In the genomic region with DNA sequence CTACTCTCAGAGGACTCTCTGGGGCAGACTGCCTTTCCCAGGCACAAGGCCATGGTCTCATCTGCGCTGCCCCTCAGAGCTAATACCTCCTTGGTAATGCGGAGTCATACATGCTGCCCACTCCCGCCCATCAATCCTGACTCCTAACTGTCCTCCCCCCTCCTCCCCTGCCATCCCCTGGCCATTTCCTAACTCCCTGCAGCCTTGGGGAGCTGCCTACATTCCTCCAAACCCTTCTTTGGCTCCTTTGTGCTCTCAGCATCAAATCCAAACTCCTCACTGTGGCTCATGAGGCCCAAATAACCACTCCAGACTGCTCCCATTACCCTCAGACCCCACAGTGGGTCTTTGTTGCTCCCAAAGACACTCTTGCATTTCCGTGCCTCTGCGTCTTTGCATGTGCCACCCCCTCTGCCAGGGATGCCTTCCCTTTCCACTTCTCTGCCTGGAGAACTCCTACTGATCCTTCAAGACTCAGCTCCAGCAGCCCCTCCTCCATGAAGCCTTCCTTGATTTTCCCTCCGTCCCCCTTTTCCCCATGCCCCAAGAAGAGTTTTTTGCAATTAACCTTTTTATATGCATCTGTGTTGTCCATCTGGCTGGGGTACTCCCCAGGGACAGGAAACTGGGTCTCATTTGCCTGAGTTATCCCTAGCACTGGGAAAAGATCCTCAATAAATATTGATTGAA, we compare ENCODE assay signal across 18 cellular contexts. TPM values are rescaled to one million over a fixed set of nuclear protein-coding genes. Genes with fewer than 3 reads are reported as not detected.
DNase-seq lines count a peak whose midpoint lies in the region; ATAC-seq, FAIRE-seq and TF ChIP-seq lines count a peak whose summit lies in the region.
"Had no signal": no experiment of that assay in that cellular context is flagged by ENCODE, and none has a peak within 500 bp of the region (broad histone marks: within the 10 kb centered on the region; RNA-seq: fewer than 3 reads in every experiment).

No MANE protein-coding gene starts in this region.

- H2AK5ac ChIP-seq in H1 (ENCODE audit: low read depth, low read length), result 0 out of 2 replicates have a peak overlapping the region, but pooled peaks have one; percentile 28

- FAIRE-seq in HepG2 (lab: Jason Lieb, UNC) (peak; percentile 15), H1 (lab: Jason Lieb, UNC) (no peak)
- FAIRE-seq: D721Med, G401.6, GM12891, GM19239 had no signal

- TF ChIP-seq CTCF in HepG2 (CRISPR knock-in tag; IDR thresholded peaks at IDR 0.05), result no peak
- TF ChIP-seq CTCF in right lobe of liver (IDR thresholded peaks at IDR 0.05), result no peak
- no peak for TF ChIP-seq CTCF in HEK293 (tag by site-specific recombination; IDR thresholded peaks at IDR 0.05)
- no peak for TF ChIP-seq CTCF in H1 (IDR thresholded peaks at IDR 0.05; ENCODE audit: control extremely low read depth in 1 of 3, insufficient read depth in 1 of 3, low read depth in 1 of 3, low read length in 3 of 3)

- H2AFZ ChIP-seq in HepG2 (ENCODE audit: low read length) (no peak overlapping the region), H1 (ENCODE audit: low read length) (no peak overlapping the region), GM23248 (no peak overlapping the region)

- TF ChIP-seq EP300 in HepG2 (IDR thresholded peaks at IDR 0.05; ENCODE audit: low read depth in 2 of 2, low read length in 2 of 2) (no peak), HepG2 (CRISPR knock-in tag; IDR thresholded peaks at IDR 0.05; ENCODE audit: borderline replicate concordance) (no peak), H1 (IDR thresholded peaks at IDR 0.05; ENCODE audit: borderline replicate concordance in 1 of 2, low read depth in 2 of 2, low read length in 2 of 2) (no peak)

- no peaks in the 10 kb centered on the region for H3K4me1 Mint-ChIP-seq in activated CD4-positive, alpha-beta memory T cell treated with anti-CD3 and anti-CD28 coated beads, Interleukin-2, amount 10 ng/mL, durations not matched to agents 7 days and 5 days

- H3F3A ChIP-seq in GM23248 (ENCODE audit: insufficient read depth), result no peaks in the 10 kb centered on the region

- H2BK15ac ChIP-seq in H1 (ENCODE audit: low read length), result no peak overlapping the region

- no peak overlapping the region for H3K4ac ChIP-seq in H1 (replicated peaks; ENCODE audit: insufficient read length, low read depth, low read length)

- H3K36me3 Mint-ChIP-seq in activated CD4-positive, alpha-beta memory T cell treated with anti-CD3 and anti-CD28 coated beads, Interleukin-2, amount 10 ng/mL, durations not matched to agents 7 days and 5 days (ENCODE audit: low read depth), result no peaks in the 10 kb centered on the region

- H3K4me2 ChIP-seq in HepG2 (ENCODE audit: low read depth, low read length) (no peak overlapping the region), H1 (ENCODE audit: insufficient read depth in 1 of 2, low read depth in 2 of 2, low read length in 2 of 2) (no peak overlapping the region), GM23248 (ENCODE audit: unreplicated experiment) (no peak overlapping the region)

- no peak overlapping the region for H3K4me3 ChIP-seq in HepG2 (replicated peaks in 1 of 3; ENCODE audit: insufficient read depth in 1 of 3, low read depth in 2 of 3, low read length in 3 of 3)
- H3K4me3 ChIP-seq in right lobe of liver, result no peak overlapping the region
- H3K4me3 ChIP-seq in HEK293 (ENCODE audit: low read depth, low read length), result no peak overlapping the region
- H3K4me3 ChIP-seq in H1 (ENCODE audit: extremely low read depth in 1 of 4, insufficient read depth in 2 of 4, low read depth in 3 of 4, low read length in 4 of 4), result no peak overlapping the region
- H3K4me3 ChIP-seq in GM23248, result no peak overlapping the region

- no peaks in the 10 kb centered on the region for H3K36me3 ChIP-seq in HepG2 (replicated peaks in 1 of 2; ENCODE audit: control insufficient read depth in 1 of 2, insufficient read depth in 2 of 2, low read length in 2 of 2)
- H3K36me3 ChIP-seq in right lobe of liver, result no peaks in the 10 kb centered on the region
- H3K36me3 ChIP-seq in HEK293 (ENCODE audit: control insufficient read depth in 2 of 2, insufficient read depth in 1 of 2, low read length in 2 of 2), result no peaks in the 10 kb centered on the region
- no peaks in the 10 kb centered on the region for H3K36me3 ChIP-seq in H1 (ENCODE audit: control insufficient read depth in 2 of 4, insufficient read depth in 4 of 4, low read length in 3 of 4)
- no peaks in the 10 kb centered on the region for H3K36me3 ChIP-seq in GM23248 (ENCODE audit: low read depth)
- H3K36me3 ChIP-seq: BE2C had no signal

- H3K18ac ChIP-seq in H1 (ENCODE audit: extremely low read depth, low read length), result no peak overlapping the region; the same call in 1 of the 2 replicates

- H3K23ac ChIP-seq in H1 (ENCODE audit: insufficient read length), result no peak overlapping the region

- H3K79me2 ChIP-seq in HepG2 (ENCODE audit: insufficient read depth, low read length) (no peaks in the 10 kb centered on the region), H1 (ENCODE audit: control insufficient read depth in 1 of 2, insufficient read depth in 2 of 2, low read length in 2 of 2) (no peaks in the 10 kb centered on the region), GM23248 (ENCODE audit: insufficient read depth) (no peaks in the 10 kb centered on the region)

- no peaks in the 10 kb centered on the region for H4K20me1 ChIP-seq in HepG2 (ENCODE audit: insufficient read depth, low read length)
- H4K20me1 ChIP-seq in H1 (replicated peaks in 1 of 2; ENCODE audit: control insufficient read depth in 1 of 2, insufficient read depth in 2 of 2, low read length in 2 of 2), result no peaks in the 10 kb centered on the region
- no peaks in the 10 kb centered on the region for H4K20me1 ChIP-seq in GM23248 (ENCODE audit: insufficient read depth)

- no peaks in the 10 kb centered on the region for H3K9me3 Mint-ChIP-seq in activated CD4-positive, alpha-beta memory T cell treated with anti-CD3 and anti-CD28 coated beads, Interleukin-2, amount 10 ng/mL, durations not matched to agents 7 days and 5 days
- H3K9me3 Mint-ChIP-seq: CD4-positive, alpha-beta T cell had no signal

- no TSS peak for BruUV-seq in HepG2 (replicated peaks; lab: Mats Ljungman, UMichigan)

- intact Hi-C loops in HepG2 (cut with micrococcal nuclease; ENCODE audit: unreplicated experiment), result no loop called here
- intact Hi-C loops in right lobe of liver (cut with DNase I), result no loop called here

- no peaks in the 10 kb centered on the region for H3K9me2 ChIP-seq in GM23248 (ENCODE audit: insufficient read depth)

- peaks cover 3% of the 10 kb centered on the region for H3K27me3 Mint-ChIP-seq in activated CD4-positive, alpha-beta memory T cell treated with anti-CD3 and anti-CD28 coated beads, Interleukin-2, amount 10 ng/mL, durations not matched to agents 7 days and 5 days

- no peaks in the 10 kb centered on the region for H3K9me3 ChIP-seq in HepG2 (ENCODE audit: low read length)
- no peaks in the 10 kb centered on the region for H3K9me3 ChIP-seq in right lobe of liver
- H3K9me3 ChIP-seq in HEK293 (ENCODE audit: control insufficient read depth, insufficient read depth, low read depth, low read length), result no peaks in the 10 kb centered on the region
- no peaks in the 10 kb centered on the region for H3K9me3 ChIP-seq in H1 (ENCODE audit: insufficient read depth in 2 of 2, low read depth in 1 of 2, low read length in 1 of 2)
- no peaks in the 10 kb centered on the region for H3K9me3 ChIP-seq in GM23248 (ENCODE audit: low read depth)
- H3K9me3 ChIP-seq: BE2C, Caco-2 had no signal

- H3K4me1 ChIP-seq in HepG2 (ENCODE audit: insufficient read depth, low read length) (peaks cover 100% of the 10 kb centered on the region), right lobe of liver (peaks cover 0 to 37% (median 12%) of the 10 kb centered on the region in 4 donors), HEK293 (ENCODE audit: control insufficient read depth, insufficient read depth, low read length) (no peaks in the 10 kb centered on the region), H1 (replicated peaks in 1 of 4; ENCODE audit: control insufficient read depth in 3 of 4, insufficient read depth in 4 of 4, low read length in 3 of 4) (peaks cover 0 to 5% (median under 1%) of the 10 kb centered on the region in 4 experiments; a peak in 4 of 7 replicates), GM23248 (ENCODE audit: insufficient read depth) (no peaks in the 10 kb centered on the region)
- H3K4me1 ChIP-seq: BE2C had no signal

- H2BK20ac ChIP-seq in H1 (ENCODE audit: low read length), result no peak overlapping the region

- H3K23me2 ChIP-seq in H1 (ENCODE audit: low read depth, low read length), result 0 out of 2 replicates have a peak, but pooled peaks cover under 1% of the 10 kb centered on the region

- H3K27ac ChIP-seq in HepG2 (ENCODE audit: extremely low read length, insufficient read depth, low read length), result no peak overlapping the region
- no peak overlapping the region for H3K27ac ChIP-seq in right lobe of liver
- H3K27ac ChIP-seq in HEK293 (ENCODE audit: extremely low read depth, low read depth, low read length), result no peak overlapping the region
- no peak overlapping the region for H3K27ac ChIP-seq in H1 (ENCODE audit: low read depth, low read length)
- H3K27ac ChIP-seq in GM23248, result no peak overlapping the region
- H3K27ac ChIP-seq: C4-2B had no signal

- H3K4me3 Mint-ChIP-seq in activated CD4-positive, alpha-beta memory T cell treated with anti-CD3 and anti-CD28 coated beads, Interleukin-2, amount 10 ng/mL, durations not matched to agents 7 days and 5 days, result no peak overlapping the region
- H3K4me3 Mint-ChIP-seq: CD4-positive, alpha-beta T cell had no signal

- ATAC-seq in HepG2 (no peak), right lobe of liver (no peak), HG03432 (IDR thresholded peaks at IDR 0.05; ENCODE audit: unreplicated experiment) (no peak)

- CTCF ChIA-PET in HepG2 (lab: Yijun Ruan, JAX; ENCODE audit: low intra/inter-chr PET ratio, low total read pairs), result no interaction called here
- CTCF ChIA-PET in HEK293 (lab: Yijun Ruan, JAX), result no interaction called here
- CTCF ChIA-PET in H1 (lab: Charles Lee; ENCODE audit: partially characterized antibody), result interaction anchor here (0.7 to 1.2 kb wide), 2 partner anchors 11 to 29 kb away, joined by 3 to 4 read pairs; no protein-coding TSS in a partner anchor
- CTCF ChIA-PET in activated CD4-positive, alpha-beta memory T cell treated with anti-CD3 and anti-CD28 coated beads, Interleukin-2, amount 10 ng/mL, durations not matched to agents 7 days and 5 days (lab: Charles Lee), result no interaction called here

- H3K27me3 ChIP-seq in HepG2 (ENCODE audit: control insufficient read depth in 1 of 2, insufficient read depth in 2 of 2, low read length in 2 of 2) (peaks cover 0 to 2% of the 10 kb centered on the region in 2 experiments; a peak in 2 of 5 replicates), right lobe of liver (no peaks in the 10 kb centered on the region), H1 (replicated peaks in 1 of 4; ENCODE audit: control insufficient read depth in 3 of 4, extremely low read depth in 1 of 4, insufficient read depth in 3 of 4, low read length in 3 of 4) (peaks cover 0 to 2% (median 2%) of the 10 kb centered on the region in 4 experiments; a peak in 3 of 7 replicates), GM23248 (replicated peaks; ENCODE audit: insufficient read depth) (peaks cover 22% of the 10 kb centered on the region)
- H3K27me3 ChIP-seq: BE2C had no signal

- no peak overlapping the region for H4K5ac ChIP-seq in H1 (ENCODE audit: insufficient read length, low read depth, low read length)

- H2BK5ac ChIP-seq in H1 (ENCODE audit: low read depth, low read length), result no peak overlapping the region

- POLR2A ChIA-PET in HepG2 (lab: Yijun Ruan, JAX), result no interaction called here
- POLR2A ChIA-PET in HEK293 (lab: Yijun Ruan, JAX), result no interaction called here
- POLR2A ChIA-PET in H1 (lab: Charles Lee; ENCODE audit: partially characterized antibody), result no interaction called here
- POLR2A ChIA-PET in activated CD4-positive, alpha-beta memory T cell treated with anti-CD3 and anti-CD28 coated beads, Interleukin-2, amount 10 ng/mL, durations not matched to agents 7 days and 5 days (lab: Charles Lee), result no interaction called here

- TF ChIP-seq POLR2A in HepG2 (IDR thresholded peaks at IDR 0.05; ENCODE audit: insufficient read depth in 1 of 2, low read depth in 2 of 2, low read length in 2 of 2) (no peak), right lobe of liver (IDR thresholded peaks at IDR 0.05) (no peak), H1 (IDR thresholded peaks at IDR 0.05; ENCODE audit: control extremely low read depth in 1 of 2, low read depth in 2 of 2, low read length in 2 of 2) (no peak)

- H4K8ac ChIP-seq in H1 (ENCODE audit: extremely low read depth, insufficient read depth, low read length), result no peak overlapping the region

- 73% methylated on average over 6 of the region's 6 CpGs for WGBS in HepG2 (ENCODE audit: low lambda C conversion rate)
- WGBS in right lobe of liver (ENCODE audit: insufficient coverage, low coverage, low lambda C conversion rate, missing lambda C conversion rate), result 89% methylated on average over 5 of the region's 6 CpGs
- WGBS in H1 (ENCODE audit: extremely low coverage in 1 of 2, insufficient coverage in 1 of 2, insufficient read length in 1 of 2, insufficient replicate concordance in 2 of 2, low coverage in 1 of 2, low lambda C conversion rate in 2 of 2, missing lambda C conversion rate in 1 of 2), 2 experiments, result 90% methylated on average over 5 of the region's 6 CpGs; no CpG with 5 or more reads in 1 of the 2 experiments
- 37 to 40% methylated on average over 6 of the region's 6 CpGs for WGBS in GM23248 (ENCODE audit: low coverage in 1 of 2, low lambda C conversion rate in 2 of 2, missing lambda C conversion rate in 2 of 2), 2 experiments

- no peak overlapping the region for H2BK12ac ChIP-seq in H1 (ENCODE audit: low read depth, low read length)

- H3K14ac ChIP-seq in H1 (ENCODE audit: insufficient read length), result no peak overlapping the region

- no peak overlapping the region for H4K91ac ChIP-seq in H1 (replicated peaks; ENCODE audit: insufficient read length, low read length)

- TF ChIP-seq RAD21 in HepG2 (CRISPR knock-in tag; IDR thresholded peaks at IDR 0.05) (no peak), H1 (IDR thresholded peaks at IDR 0.05 in 1 of 2, conservative IDR thresholded peaks at IDR 0.05 in 1 of 2; ENCODE audit: low read depth in 2 of 2, low read length in 2 of 2) (no peak)

- DNase-seq in HepG2 (ENCODE audit: low spot score) (no peak), right lobe of liver (no peak), H1 (ENCODE audit: low read depth in 1 of 2, low spot score in 2 of 2) (no peak), GM23248 (no peak)
- DNase-seq in activated CD4-positive, alpha-beta memory T cell treated with anti-CD3 and anti-CD28 coated beads, Interleukin-2, amount 10 ng/mL, durations not matched to agents 7 days and 5 days, result no peak
- DNase-seq: ACHN; BE2C; Caco-2; CD4-positive, alpha-beta T cell; H7 had no signal

- H2BK120ac ChIP-seq in H1 (replicated peaks; ENCODE audit: low read depth, low read length), result no peak overlapping the region

- H3K79me1 ChIP-seq in H1 (ENCODE audit: low read depth, low read length), result no peaks in the 10 kb centered on the region

- in situ Hi-C loops in HepG2 (cut with HindIII; ENCODE audit: extremely low pct_ligation_motif_present, low pct_unique_long_range_greater_than_20kb), result loop anchor here (10.0 kb wide), 1 partner anchor 224 kb away; no protein-coding TSS in a partner anchor
- in situ Hi-C loops in GM23248 (cut with MboI), result no loop called here

- H3K9ac ChIP-seq in HepG2 (ENCODE audit: insufficient read depth, low read depth, low read length), result no peak overlapping the region
- H3K9ac ChIP-seq in H1 (replicated peaks in 1 of 4; ENCODE audit: extremely low read depth in 1 of 4, low read depth in 3 of 4, low read length in 3 of 4), result no peak overlapping the region; a peak in 1 of 7 replicates
- no peak overlapping the region for H3K9ac ChIP-seq in GM23248

- H3K56ac ChIP-seq in H1 (replicated peaks; ENCODE audit: insufficient read length, low read depth, low read length), result no peak overlapping the region

- H3K27ac Mint-ChIP-seq in activated CD4-positive, alpha-beta memory T cell treated with anti-CD3 and anti-CD28 coated beads, Interleukin-2, amount 10 ng/mL, durations not matched to agents 7 days and 5 days, result no peak overlapping the region
- H3K27ac Mint-ChIP-seq: CD4-positive, alpha-beta T cell had no signal

RNA-seq across cellular contexts. Expression of a gene that starts 5.5 kb away (rescaled TPM):
- total RNA-seq in HepG2 (2016; rRNA removed; fragmentation: Illumina TruSeq; extraction: Trizol) (1.1 and 1.5 TPM in 2 replicates), right lobe of liver (10 to 100 TPM; 25.9 to 45.1 (median 35.1) TPM)
- 0.30 and 0.35 TPM in 2 replicates for total RNA-seq in HepG2 (2016; cell fraction: cytosol; rRNA removed; fragmentation: Illumina TruSeq; extraction: Trizol; ENCODE audit: low read depth)
- 0.62 and 1.7 TPM in 2 replicates for total RNA-seq in HepG2 (2016; cell fraction: insoluble cytoplasmic fraction; rRNA removed; fragmentation: Illumina TruSeq; extraction: Trizol)
- total RNA-seq in HepG2 (2016; cell fraction: membrane; rRNA removed; fragmentation: Illumina TruSeq; extraction: Trizol), result 1.3 and 1.6 TPM in 2 replicates
- 2.9 and 3.0 TPM in 2 replicates for total RNA-seq in HepG2 (2016; cell fraction: nucleus; rRNA removed; fragmentation: Illumina TruSeq; extraction: Trizol)
- polyA plus RNA-seq in HepG2 (2011; rRNA removed) (2.3 and 4.0 TPM in 2 replicates), H1 (2011; rRNA removed) (0.14 and 0.20 TPM in 2 replicates), GM23248 (2016; fragmentation: Nextera tagmentation; extraction: Ambion mirVana) (not detected in 2 replicates)
- 1.5 and 2.5 TPM in 2 replicates for polyA plus RNA-seq in HepG2 (2011; cell fraction: cytosol; rRNA removed)
- 8.9 and 11.7 TPM in 2 replicates for polyA plus RNA-seq in HepG2 (2011; cell fraction: nucleus; rRNA removed)
- 5.0 and 8.8 TPM in 2 replicates for polyA plus RNA-seq in HepG2 (2012)
- 0.29 and 0.54 TPM in 2 replicates for polyA plus RNA-seq in HepG2 (2016; cell fraction: cytosol; fragmentation: Illumina TruSeq; extraction: Trizol; ENCODE audit: low read depth)
- polyA plus RNA-seq in HepG2 (2016; cell fraction: insoluble cytoplasmic fraction; fragmentation: Illumina TruSeq; extraction: Trizol; ENCODE audit: low read depth), result 0.86 and 1.1 TPM in 2 replicates
- 0.66 and 0.84 TPM in 2 replicates for polyA plus RNA-seq in HepG2 (2016; cell fraction: membrane; fragmentation: Illumina TruSeq; extraction: Trizol; ENCODE audit: low read depth)
- polyA plus RNA-seq in HepG2 (2016; cell fraction: nucleus; fragmentation: Illumina TruSeq; extraction: Trizol; ENCODE audit: insufficient read depth, low read depth), result 2.6 and 4.2 TPM in 2 replicates
- polyA minus RNA-seq in HepG2 (2011; rRNA and poly(A)+ RNA removed; ENCODE audit: low replicate concordance), result 5.2 TPM in 1 of 2 replicates, not detected in the other
- polyA minus RNA-seq in HepG2 (2011; cell fraction: cytosol; rRNA and poly(A)+ RNA removed), result 1.8 and 4.1 TPM in 2 replicates
- polyA minus RNA-seq in HepG2 (2011; cell fraction: nucleus; rRNA and poly(A)+ RNA removed), result 9.0 and 11.7 TPM in 2 replicates
- total RNA-seq in H1 (2021; fragmentation: NEBNext Ultra II Directional; extraction: Animal tissue kit (Norgen Biotek cat#: 25700)), result 0.61 and 1.2 TPM in 2 replicates
- polyA plus RNA-seq in H1 (2011; cell fraction: cytosol; rRNA removed), result 0.17 TPM
- 0.53 TPM for polyA plus RNA-seq in H1 (2011; cell fraction: nucleus; rRNA removed)
- 0.08 to 0.39 TPM (median 0.32 TPM) in 4 replicates for polyA plus RNA-seq in H1 (2012, experiment 1 of 2)
- 0.16 TPM for polyA plus RNA-seq in H1 (2012, experiment 2 of 2)
- 0.47 TPM for polyA plus RNA-seq in H1 (2013, experiment 1 of 2)
- polyA plus RNA-seq in H1 (2013, experiment 2 of 2), result 0.31 TPM
- 0.38 and 0.41 TPM in 2 replicates for polyA minus RNA-seq in H1 (2011; rRNA and poly(A)+ RNA removed)
- polyA minus RNA-seq in H1 (2011; cell fraction: cytosol; rRNA and poly(A)+ RNA removed), result 0.22 TPM
- 0.70 TPM for polyA minus RNA-seq in H1 (2011; cell fraction: nucleus; rRNA and poly(A)+ RNA removed)
- total RNA-seq in activated CD4-positive, alpha-beta memory T cell treated with anti-CD3 and anti-CD28 coated beads, Interleukin-2, amount 10 ng/mL, durations not matched to agents 7 days and 5 days, result not detected
- not detected in 2 replicates for total RNA-seq in GM23248 (2014; rRNA removed; shearing (Covaris generic))
- total RNA-seq: Caco-2; CD4-positive, alpha-beta T cell; HT-29 had no signal

Comparison
In these comparisons a context has a peak if more than half of its experiments do, and no peak if none do; other contexts are left out.
1. RNA of a gene that starts 5.5 kb away (total RNA-seq): 25.9 to 45.1 TPM in right lobe of liver; 0.30 to 3.0 TPM in HepG2, 0.61 to 1.2 TPM in H1, not detected in activated CD4-positive, alpha-beta memory T cell treated with anti-CD3 and anti-CD28 coated beads, Interleukin-2, amount 10 ng/mL, durations not matched to agents 7 days and 5 days and not detected in GM23248; every median in the first group is over 4 times any median in the second.